1 cellular context compared by ENCODE assay signal in the genomic region with DNA sequence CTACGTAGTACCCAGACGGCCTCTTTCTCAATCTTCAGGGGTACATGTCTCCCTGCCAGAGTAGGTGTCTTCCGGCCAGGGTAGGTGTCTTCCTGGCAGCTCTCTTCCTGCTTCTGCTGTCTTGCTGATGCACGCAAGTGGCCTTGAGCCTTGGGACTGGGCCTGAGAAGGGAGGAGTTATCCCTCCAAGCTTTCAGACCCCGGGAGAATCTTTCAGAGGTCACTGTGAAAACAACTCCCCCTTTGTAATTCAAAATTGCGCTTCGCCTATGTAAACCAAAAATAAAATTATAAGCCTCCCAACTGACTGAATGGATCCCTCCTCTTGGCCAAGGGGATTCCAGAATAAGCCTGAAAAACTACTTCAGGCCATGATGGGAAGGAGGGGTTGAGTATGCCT.
TF ChIP-seq lines count a peak whose summit lies in the region.

No MANE protein-coding gene starts in this region.

TF ChIP-seq in GM23338, 12 proteins besides CTCF, POLR2A, EP300 and RAD21 (continued from another document):
- TF ChIP-seq, protein P1, sequence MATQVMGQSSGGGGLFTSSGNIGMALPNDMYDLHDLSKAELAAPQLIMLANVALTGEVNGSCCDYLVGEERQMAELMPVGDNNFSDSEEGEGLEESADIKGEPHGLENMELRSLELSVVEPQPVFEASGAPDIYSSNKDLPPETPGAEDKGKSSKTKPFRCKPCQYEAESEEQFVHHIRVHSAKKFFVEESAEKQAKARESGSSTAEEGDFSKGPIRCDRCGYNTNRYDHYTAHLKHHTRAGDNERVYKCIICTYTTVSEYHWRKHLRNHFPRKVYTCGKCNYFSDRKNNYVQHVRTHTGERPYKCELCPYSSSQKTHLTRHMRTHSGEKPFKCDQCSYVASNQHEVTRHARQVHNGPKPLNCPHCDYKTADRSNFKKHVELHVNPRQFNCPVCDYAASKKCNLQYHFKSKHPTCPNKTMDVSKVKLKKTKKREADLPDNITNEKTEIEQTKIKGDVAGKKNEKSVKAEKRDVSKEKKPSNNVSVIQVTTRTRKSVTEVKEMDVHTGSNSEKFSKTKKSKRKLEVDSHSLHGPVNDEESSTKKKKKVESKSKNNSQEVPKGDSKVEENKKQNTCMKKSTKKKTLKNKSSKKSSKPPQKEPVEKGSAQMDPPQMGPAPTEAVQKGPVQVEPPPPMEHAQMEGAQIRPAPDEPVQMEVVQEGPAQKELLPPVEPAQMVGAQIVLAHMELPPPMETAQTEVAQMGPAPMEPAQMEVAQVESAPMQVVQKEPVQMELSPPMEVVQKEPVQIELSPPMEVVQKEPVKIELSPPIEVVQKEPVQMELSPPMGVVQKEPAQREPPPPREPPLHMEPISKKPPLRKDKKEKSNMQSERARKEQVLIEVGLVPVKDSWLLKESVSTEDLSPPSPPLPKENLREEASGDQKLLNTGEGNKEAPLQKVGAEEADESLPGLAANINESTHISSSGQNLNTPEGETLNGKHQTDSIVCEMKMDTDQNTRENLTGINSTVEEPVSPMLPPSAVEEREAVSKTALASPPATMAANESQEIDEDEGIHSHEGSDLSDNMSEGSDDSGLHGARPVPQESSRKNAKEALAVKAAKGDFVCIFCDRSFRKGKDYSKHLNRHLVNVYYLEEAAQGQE (IDR thresholded peaks at IDR 0.05; ENCODE audit: unreplicated experiment): no peak
- TF ChIP-seq, protein P2, sequence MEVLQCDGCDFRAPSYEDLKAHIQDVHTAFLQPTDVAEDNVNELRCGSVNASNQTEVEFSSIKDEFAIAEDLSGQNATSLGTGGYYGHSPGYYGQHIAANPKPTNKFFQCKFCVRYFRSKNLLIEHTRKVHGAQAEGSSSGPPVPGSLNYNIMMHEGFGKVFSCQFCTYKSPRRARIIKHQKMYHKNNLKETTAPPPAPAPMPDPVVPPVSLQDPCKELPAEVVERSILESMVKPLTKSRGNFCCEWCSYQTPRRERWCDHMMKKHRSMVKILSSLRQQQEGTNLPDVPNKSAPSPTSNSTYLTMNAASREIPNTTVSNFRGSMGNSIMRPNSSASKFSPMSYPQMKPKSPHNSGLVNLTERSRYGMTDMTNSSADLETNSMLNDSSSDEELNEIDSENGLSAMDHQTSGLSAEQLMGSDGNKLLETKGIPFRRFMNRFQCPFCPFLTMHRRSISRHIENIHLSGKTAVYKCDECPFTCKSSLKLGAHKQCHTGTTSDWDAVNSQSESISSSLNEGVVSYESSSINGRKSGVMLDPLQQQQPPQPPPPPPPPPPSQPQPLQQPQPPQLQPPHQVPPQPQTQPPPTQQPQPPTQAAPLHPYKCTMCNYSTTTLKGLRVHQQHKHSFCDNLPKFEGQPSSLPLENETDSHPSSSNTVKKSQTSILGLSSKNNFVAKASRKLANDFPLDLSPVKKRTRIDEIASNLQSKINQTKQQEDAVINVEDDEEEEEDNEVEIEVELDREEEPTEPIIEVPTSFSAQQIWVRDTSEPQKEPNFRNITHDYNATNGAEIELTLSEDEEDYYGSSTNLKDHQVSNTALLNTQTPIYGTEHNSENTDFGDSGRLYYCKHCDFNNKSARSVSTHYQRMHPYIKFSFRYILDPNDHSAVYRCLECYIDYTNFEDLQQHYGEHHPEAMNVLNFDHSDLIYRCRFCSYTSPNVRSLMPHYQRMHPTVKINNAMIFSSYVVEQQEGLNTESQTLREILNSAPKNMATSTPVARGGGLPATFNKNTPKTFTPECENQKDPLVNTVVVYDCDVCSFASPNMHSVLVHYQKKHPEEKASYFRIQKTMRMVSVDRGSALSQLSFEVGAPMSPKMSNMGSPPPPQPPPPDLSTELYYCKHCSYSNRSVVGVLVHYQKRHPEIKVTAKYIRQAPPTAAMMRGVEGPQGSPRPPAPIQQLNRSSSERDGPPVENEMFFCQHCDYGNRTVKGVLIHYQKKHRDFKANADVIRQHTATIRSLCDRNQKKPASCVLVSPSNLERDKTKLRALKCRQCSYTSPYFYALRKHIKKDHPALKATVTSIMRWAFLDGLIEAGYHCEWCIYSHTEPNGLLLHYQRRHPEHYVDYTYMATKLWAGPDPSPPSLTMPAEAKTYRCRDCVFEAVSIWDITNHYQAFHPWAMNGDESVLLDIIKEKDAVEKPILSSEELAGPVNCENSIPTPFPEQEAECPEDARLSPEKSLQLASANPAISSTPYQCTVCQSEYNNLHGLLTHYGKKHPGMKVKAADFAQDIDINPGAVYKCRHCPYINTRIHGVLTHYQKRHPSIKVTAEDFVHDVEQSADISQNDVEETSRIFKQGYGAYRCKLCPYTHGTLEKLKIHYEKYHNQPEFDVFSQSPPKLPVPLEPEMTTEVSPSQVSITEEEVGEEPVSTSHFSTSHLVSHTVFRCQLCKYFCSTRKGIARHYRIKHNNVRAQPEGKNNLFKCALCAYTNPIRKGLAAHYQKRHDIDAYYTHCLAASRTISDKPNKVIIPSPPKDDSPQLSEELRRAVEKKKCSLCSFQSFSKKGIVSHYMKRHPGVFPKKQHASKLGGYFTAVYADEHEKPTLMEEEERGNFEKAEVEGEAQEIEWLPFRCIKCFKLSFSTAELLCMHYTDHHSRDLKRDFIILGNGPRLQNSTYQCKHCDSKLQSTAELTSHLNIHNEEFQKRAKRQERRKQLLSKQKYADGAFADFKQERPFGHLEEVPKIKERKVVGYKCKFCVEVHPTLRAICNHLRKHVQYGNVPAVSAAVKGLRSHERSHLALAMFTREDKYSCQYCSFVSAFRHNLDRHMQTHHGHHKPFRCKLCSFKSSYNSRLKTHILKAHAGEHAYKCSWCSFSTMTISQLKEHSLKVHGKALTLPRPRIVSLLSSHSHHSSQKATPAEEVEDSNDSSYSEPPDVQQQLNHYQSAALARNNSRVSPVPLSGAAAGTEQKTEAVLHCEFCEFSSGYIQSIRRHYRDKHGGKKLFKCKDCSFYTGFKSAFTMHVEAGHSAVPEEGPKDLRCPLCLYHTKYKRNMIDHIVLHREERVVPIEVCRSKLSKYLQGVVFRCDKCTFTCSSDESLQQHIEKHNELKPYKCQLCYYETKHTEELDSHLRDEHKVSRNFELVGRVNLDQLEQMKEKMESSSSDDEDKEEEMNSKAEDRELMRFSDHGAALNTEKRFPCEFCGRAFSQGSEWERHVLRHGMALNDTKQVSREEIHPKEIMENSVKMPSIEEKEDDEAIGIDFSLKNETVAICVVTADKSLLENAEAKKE (CRISPR knock-in tag; IDR thresholded peaks at IDR 0.05): no peak
- TF ChIP-seq STAT1 (IDR thresholded peaks at IDR 0.05; ENCODE audit: unreplicated experiment) (no peak), ZNF114 (CRISPR knock-in tag; IDR thresholded peaks at IDR 0.05) (no peak), POLR2AphosphoS5 (IDR thresholded peaks at IDR 0.05; ENCODE audit: low read depth) (no peak), ZNF331 (CRISPR knock-in tag; IDR thresholded peaks at IDR 0.05; ENCODE audit: low read depth) (no peak), JUNB (IDR thresholded peaks at IDR 0.05; ENCODE audit: unreplicated experiment) (no peak), NANOG (IDR thresholded peaks at IDR 0.05; ENCODE audit: borderline replicate concordance) (no peak), EZH2 (IDR thresholded peaks at IDR 0.05; ENCODE audit: low read depth, unreplicated experiment) (no peak), CREB1 (CRISPR knock-in tag; IDR thresholded peaks at IDR 0.05; ENCODE audit: low read depth) (no peak)
- TF ChIP-seq, protein P3, sequence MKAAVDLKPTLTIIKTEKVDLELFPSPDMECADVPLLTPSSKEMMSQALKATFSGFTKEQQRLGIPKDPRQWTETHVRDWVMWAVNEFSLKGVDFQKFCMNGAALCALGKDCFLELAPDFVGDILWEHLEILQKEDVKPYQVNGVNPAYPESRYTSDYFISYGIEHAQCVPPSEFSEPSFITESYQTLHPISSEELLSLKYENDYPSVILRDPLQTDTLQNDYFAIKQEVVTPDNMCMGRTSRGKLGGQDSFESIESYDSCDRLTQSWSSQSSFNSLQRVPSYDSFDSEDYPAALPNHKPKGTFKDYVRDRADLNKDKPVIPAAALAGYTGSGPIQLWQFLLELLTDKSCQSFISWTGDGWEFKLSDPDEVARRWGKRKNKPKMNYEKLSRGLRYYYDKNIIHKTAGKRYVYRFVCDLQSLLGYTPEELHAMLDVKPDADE (IDR thresholded peaks at IDR 0.05): no peak
TF ChIP-seq in GM23338: peak in this region for 0.
